In genomic region chr7:44383566-44383965, GRCh38 we compare ENCODE assay signal across 14 cellular contexts. TPM values are rescaled to one million over a fixed set of nuclear protein-coding genes. Genes with fewer than 3 reads are reported as not detected.
DNase-seq lines count a peak whose midpoint lies in the region; ATAC-seq and TF ChIP-seq lines count a peak whose summit lies in the region.
"Had no signal": no experiment of that assay in that cellular context is flagged by ENCODE, and none has a peak within 500 bp of the region (broad histone marks: within the 10 kb centered on the region; RNA-seq: fewer than 3 reads in every experiment).

No MANE protein-coding gene starts in this region.

- TF ChIP-seq CTCF in fibroblast of villous mesenchyme (IDR thresholded peaks at IDR 0.05; ENCODE audit: insufficient read depth, low read depth, low read length) (no peak), omental fat pad (IDR thresholded peaks at IDR 0.05) (no peak)

- no peaks in the 10 kb centered on the region for H3K36me3 Mint-ChIP-seq in activated CD8-positive, alpha-beta memory T cell treated with anti-CD3 and anti-CD28 coated beads, Interleukin-2, amount 10 ng/mL, durations not matched to agents 7 days and 5 days

- H3K27me3 Mint-ChIP-seq in activated CD8-positive, alpha-beta memory T cell treated with anti-CD3 and anti-CD28 coated beads, Interleukin-2, amount 10 ng/mL, durations not matched to agents 7 days and 5 days = no peaks in the 10 kb centered on the region

- peaks cover 5% of the 10 kb centered on the region for H3K4me1 Mint-ChIP-seq in activated CD8-positive, alpha-beta memory T cell treated with anti-CD3 and anti-CD28 coated beads, Interleukin-2, amount 10 ng/mL, durations not matched to agents 7 days and 5 days

- no peaks in the 10 kb centered on the region for H3K9me3 Mint-ChIP-seq in activated CD8-positive, alpha-beta memory T cell treated with anti-CD3 and anti-CD28 coated beads, Interleukin-2, amount 10 ng/mL, durations not matched to agents 7 days and 5 days (ENCODE audit: low read depth)

- intact Hi-C loops in sciatic nerve (cut with DNase I) = no loop called here

- no peak overlapping the region for H3K4me3 ChIP-seq in fibroblast of villous mesenchyme (ENCODE audit: low read depth, low read length)

- no peak overlapping the region for H3K4me3 Mint-ChIP-seq in activated CD8-positive, alpha-beta memory T cell treated with anti-CD3 and anti-CD28 coated beads, Interleukin-2, amount 10 ng/mL, durations not matched to agents 7 days and 5 days

- CTCF ChIA-PET in activated CD8-positive, alpha-beta memory T cell treated with anti-CD3 and anti-CD28 coated beads, Interleukin-2, amount 10 ng/mL, durations not matched to agents 7 days and 5 days (lab: Charles Lee) = no interaction called here

- DNase-seq in ELR (ENCODE audit: low read depth) = peak; percentile 95
- peak; percentile 38 for DNase-seq in activated CD8-positive, alpha-beta memory T cell treated with anti-CD3 and anti-CD28 coated beads, Interleukin-2, amount 10 ng/mL, durations not matched to agents 7 days and 5 days
- peak; percentile 76 for DNase-seq in fibroblast of villous mesenchyme (ENCODE audit: low read depth)
- DNase-seq in sciatic nerve (ENCODE audit: low spot score) = peak; percentile 53
- DNase-seq in omental fat pad (ENCODE audit: low spot score) = no peak
- DNase-seq in NCI-H446 (lab: John Stamatoyannopoulos, UW) = no peak
- no peak for DNase-seq in NK-92 treated with Interleukin-12 subunit alpha and Interleukin-12 subunit beta, amount 100 ng/mL, for 24 hours (lab: John Stamatoyannopoulos, UW)
- DNase-seq: activated T-cell treated with anti-CD3 and anti-CD28 coated beads, Interleukin-2, amount 50 U/mL, for 1 hour; effector CD8-positive, alpha-beta T cell; kidney; NCI-H446 treated with DMSO at 0.1 percent for 48 hours; stimulated activated CD8-positive, alpha-beta memory T cell treated with anti-CD3 and anti-CD28 coated beads, Interleukin-4, amount 100 ng/mL, for 48 hours had no signal

- ATAC-seq in activated CD8-positive, alpha-beta memory T cell treated with anti-CD3 and anti-CD28 coated beads, Interleukin-2, amount 10 ng/mL, durations not matched to agents 7 days and 5 days = no peak
- no peak for ATAC-seq in sciatic nerve
- no peak for ATAC-seq in omental fat pad (ENCODE audit: low FRiP score)
- ATAC-seq in GM18519 (IDR thresholded peaks at IDR 0.05; ENCODE audit: low FRiP score, unreplicated experiment) = no peak

- H3K27ac Mint-ChIP-seq in activated CD8-positive, alpha-beta memory T cell treated with anti-CD3 and anti-CD28 coated beads, Interleukin-2, amount 10 ng/mL, durations not matched to agents 7 days and 5 days = no peak overlapping the region

RNA-seq across cellular contexts. Expression of gene CAMK2B, which starts 58.2 kb away (rescaled TPM):
- total RNA-seq in activated CD8-positive, alpha-beta memory T cell treated with anti-CD3 and anti-CD28 coated beads, Interleukin-2, amount 10 ng/mL, durations not matched to agents 7 days and 5 days = under 1 TPM in 1 of 2 experiments, not detected in 1; 0.63 TPM
- total RNA-seq in fibroblast of villous mesenchyme (under 0.01 TPM in 1 of 2 replicates, not detected in the other), sciatic nerve (26.9 TPM), omental fat pad (under 1 TPM in 1 of 4 donors, not detected in 3; 0.48 TPM)
- total RNA-seq: T-helper 1 cell treated with Interleukin-12 subunit alpha and Interleukin-12 subunit beta and Interleukin-4 antibody, amounts not matched to agents 30 ng/mL and 1 ng/mL, for 36 hours had no signal

Comparison
In these comparisons a context has a peak if more than half of its experiments do, and no peak if none do; other contexts are left out.
1. DNase-seq: peak in ELR (single experiment), activated CD8-positive, alpha-beta memory T cell treated with anti-CD3 and anti-CD28 coated beads, Interleukin-2, amount 10 ng/mL, durations not matched to agents 7 days and 5 days (single experiment), fibroblast of villous mesenchyme (single experiment) and sciatic nerve (single experiment); none in omental fat pad (single experiment), NCI-H446 (0 of 2) and NK-92 treated with Interleukin-12 subunit alpha and Interleukin-12 subunit beta, amount 100 ng/mL, for 24 hours (single experiment).
2. RNA of gene CAMK2B, which starts 58.2 kb away (total RNA-seq): 26.9 TPM in sciatic nerve (single experiment); 0.63 TPM in activated CD8-positive, alpha-beta memory T cell treated with anti-CD3 and anti-CD28 coated beads, Interleukin-2, amount 10 ng/mL, durations not matched to agents 7 days and 5 days, 0.48 TPM in omental fat pad and under 0.01 TPM in fibroblast of villous mesenchyme; every median in the first group is over 10 times any median in the second.